ENCODE assay signal across 12 cellular contexts in the genomic region with DNA sequence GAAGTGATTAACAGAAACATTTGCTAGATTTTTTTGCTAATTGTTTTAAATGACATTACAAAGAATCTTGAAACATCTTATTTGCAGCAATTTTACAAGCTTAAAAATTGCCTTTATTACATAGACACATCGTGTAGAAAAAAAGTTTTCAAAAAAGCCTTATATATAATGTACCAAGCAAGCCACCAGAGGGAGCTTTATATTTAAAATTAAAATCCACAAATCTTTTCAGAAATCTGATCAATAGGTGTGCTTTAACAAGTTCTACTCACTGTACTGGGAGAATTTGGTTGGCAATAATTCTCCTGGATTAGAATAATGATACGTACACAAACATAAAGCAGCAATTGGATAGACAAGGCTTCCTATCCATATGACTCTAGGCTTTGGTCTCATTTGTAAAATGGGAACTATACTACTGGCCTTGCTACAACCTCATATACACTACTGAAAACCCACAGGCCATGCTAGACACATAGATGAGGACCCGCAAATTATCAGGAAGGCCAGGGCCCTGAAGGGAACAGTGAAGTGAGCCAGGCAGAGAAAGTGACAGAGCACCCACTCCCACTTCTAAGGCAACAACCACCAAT. TPM values are rescaled to one million over a fixed set of nuclear protein-coding genes. Genes with fewer than 3 reads are reported as not detected.
DNase-seq lines count a peak whose midpoint lies in the region; ATAC-seq and TF ChIP-seq lines count a peak whose summit lies in the region.
"Had no signal": no experiment of that assay in that cellular context is flagged by ENCODE, and none has a peak within 500 bp of the region (broad histone marks: within the 10 kb centered on the region; RNA-seq: fewer than 3 reads in every experiment).

No MANE protein-coding gene starts in this region.

- peaks cover 57% of the 10 kb centered on the region for H3K36me3 Mint-ChIP-seq in activated T-cell treated with anti-CD3 and anti-CD28 coated beads, Interleukin-2, amount 50 U/mL, for 4 hours (ENCODE audit: insufficient read depth)

- DNase-seq in A673 (ENCODE audit: low spot score) (no peak), ELR (ENCODE audit: low read depth) (peak; percentile 60), RWPE1 (ENCODE audit: low spot score) (no peak), foreskin fibroblast (peak in 1 of 2 donors; percentile 25), NCI-H1105 (lab: John Stamatoyannopoulos, UW) (no peak), cerebellar cortex (ENCODE audit: low spot score) (no peak)
- no peak for DNase-seq in activated T-cell treated with anti-CD3 and anti-CD28 coated beads, Interleukin-2, amount 50 U/mL, for 4 hours
- DNase-seq: DMS79 treated with DMSO at 0.1 percent for 48 hours, hippocampal formation, NCI-H2107 had no signal

- no peaks in the 10 kb centered on the region for H3K9me3 Mint-ChIP-seq in activated T-cell treated with anti-CD3 and anti-CD28 coated beads, Interleukin-2, amount 50 U/mL, for 4 hours

- H3K9me3 ChIP-seq in A673 (ENCODE audit: low read depth, low read length, poor library complexity, severe bottlenecking), result no peaks in the 10 kb centered on the region

- no TSS peak for BruUV-seq in A673 (replicated peaks; lab: Mats Ljungman, UMichigan)

- H3K27me3 Mint-ChIP-seq in activated T-cell treated with anti-CD3 and anti-CD28 coated beads, Interleukin-2, amount 50 U/mL, for 4 hours (ENCODE audit: low read depth), result no peaks in the 10 kb centered on the region

- ATAC-seq in GM18870 (IDR thresholded peaks at IDR 0.05; ENCODE audit: unreplicated experiment), result no peak
- ATAC-seq in activated T-cell treated with anti-CD3 and anti-CD28 coated beads, Interleukin-2, amount 50 U/mL, for 4 hours, result no peak

- no peaks in the 10 kb centered on the region for H3K27me3 ChIP-seq in A673 (replicated peaks; ENCODE audit: insufficient read depth, low read depth, low read length, poor library complexity)

- H3K4me1 ChIP-seq in A673 (ENCODE audit: insufficient read depth, low read length, poor library complexity, severe bottlenecking), result peaks cover 20% of the 10 kb centered on the region

- CTCF ChIA-PET in A673 (lab: Charles Lee) (interaction anchor here (1.0 to 1.4 kb wide), 3 partner anchors 18 to 127 kb away, joined by 3 to 8 read pairs (median 5); no protein-coding TSS in a partner anchor), RWPE1 (lab: Yijun Ruan, JAX) (interaction anchor here (0.5 to 2.7 kb wide), 14 partner anchors 9 to 1254 kb away, joined by 3 to 13 read pairs (median 3); no protein-coding TSS in a partner anchor)

- H3K4me1 Mint-ChIP-seq in activated T-cell treated with anti-CD3 and anti-CD28 coated beads, Interleukin-2, amount 50 U/mL, for 4 hours (ENCODE audit: low read depth), result peaks cover 48% of the 10 kb centered on the region

- POLR2A ChIA-PET in A673 (lab: Charles Lee; ENCODE audit: low non-redundant PET) (no interaction called here), RWPE1 (lab: Yijun Ruan, JAX; ENCODE audit: low non-redundant PET) (interaction anchor here (0.6 kb wide), 1 partner anchor 127 kb away, joined by 4 read pairs; no protein-coding TSS in a partner anchor)

- peaks cover 86% of the 10 kb centered on the region for H3K36me3 ChIP-seq in A673 (ENCODE audit: insufficient read depth, low read length, poor library complexity, severe bottlenecking)

- no peak overlapping the region for H3K4me3 Mint-ChIP-seq in activated T-cell treated with anti-CD3 and anti-CD28 coated beads, Interleukin-2, amount 50 U/mL, for 4 hours

- H3K4me3 ChIP-seq in A673 (ENCODE audit: low read depth, low read length, poor library complexity, severe bottlenecking), result no peak overlapping the region
- no peak overlapping the region for H3K4me3 ChIP-seq in foreskin fibroblast (ENCODE audit: low read depth in 1 of 2, low read length in 2 of 2)

- TF ChIP-seq CTCF in A673 (conservative IDR thresholded peaks at IDR 0.05; ENCODE audit: low read depth, low read length) (peak; percentile 58), RWPE1 (conservative IDR thresholded peaks at IDR 0.05; ENCODE audit: low read depth) (peak; percentile 74), foreskin fibroblast (IDR thresholded peaks at IDR 0.05; ENCODE audit: low read depth, low read length) (peak; percentile 22)

- H3K27ac ChIP-seq in A673 (ENCODE audit: low read depth, low read length, poor library complexity, severe bottlenecking) (no peak overlapping the region), RWPE1 (peak overlapping the region; percentile 71)

- intact Hi-C loops in A673 (cut with micrococcal nuclease; ENCODE audit: unreplicated experiment), result loop anchor here (10.0 kb wide), 2 partner anchors 354 to 444 kb away; a partner anchor contains a TSS

RNA-seq across cellular contexts. Expression of a gene that starts 4.8 kb away (rescaled TPM):
- total RNA-seq in A673 (2021), result 355 and 380 TPM in 2 replicates
- 100 to 1,000 TPM; 298 to 324 (median 309) TPM for total RNA-seq in activated T-cell treated with anti-CD3 and anti-CD28 coated beads, Interleukin-2, amount 50 U/mL, for 4 hours

RNA-seq across cellular contexts. Expression of a gene that starts 39.8 kb away (rescaled TPM):
- not detected in 2 replicates for total RNA-seq in A673 (2021)
- total RNA-seq in activated T-cell treated with anti-CD3 and anti-CD28 coated beads, Interleukin-2, amount 50 U/mL, for 4 hours, result not detected
- total RNA-seq: cardiac septum had no signal

Comparison
In these comparisons a context has a peak if more than half of its experiments do, and no peak if none do; other contexts are left out.
1. CTCF ChIP-seq: peak in every context shown above with its lines; median percentile 74 in RWPE1; 58 in A673; 22 in foreskin fibroblast.